ENCODE assay signal across 8 cellular contexts in genomic region chr5:66554211-66554610, GRCh38. TPM values are rescaled to one million over a fixed set of nuclear protein-coding genes. Genes with fewer than 3 reads are reported as not detected.
A peak's percentile ranks its signal among the peaks of the same experiment; 100 is the strongest.
DNase-seq lines count a peak whose midpoint lies in the region; ATAC-seq and TF ChIP-seq lines count a peak whose summit lies in the region.

No MANE protein-coding gene starts in this region.

- peak overlapping the region; percentile 48 for H3K4me2 ChIP-seq in OCI-LY3 (ENCODE audit: low read length)

- DNase-seq in activated CD4-positive, alpha-beta T cell treated with anti-CD3 and anti-CD28 coated beads for 48 hours: peak; percentile 60
- no peak for DNase-seq in activated CD4-positive, alpha-beta T cell treated with anti-CD3 and anti-CD28 coated beads, Interleukin-2, amount 50 U/mL, for 4 hours
- DNase-seq in germinal center (ENCODE audit: low spot score) (peak; percentile 78), chondrocyte (ENCODE audit: low spot score) (no peak), T-helper 9 cell (no peak), NCI-H1436 (lab: John Stamatoyannopoulos, UW) (no peak)

- peak; percentile 90 for ATAC-seq in HG02970 (IDR thresholded peaks at IDR 0.05; ENCODE audit: low FRiP score, unreplicated experiment)

- H3K27me3 ChIP-seq in OCI-LY3 (ENCODE audit: low read depth, low read length): peaks cover 39% of the 10 kb centered on the region

- no peaks in the 10 kb centered on the region for H3K79me2 ChIP-seq in OCI-LY3 (ENCODE audit: low read length)

- H3K27me3 Mint-ChIP-seq in chondrocyte (ENCODE audit: low read depth): peaks cover 2% of the 10 kb centered on the region

- H2AFZ ChIP-seq in OCI-LY3 (ENCODE audit: low read depth, low read length): no peak overlapping the region

- no peak overlapping the region for H3K27ac ChIP-seq in OCI-LY3 (ENCODE audit: low read length)

- no peaks in the 10 kb centered on the region for H3K9me3 ChIP-seq in OCI-LY3 (ENCODE audit: insufficient read depth, low read length)

- H3K27ac Mint-ChIP-seq in chondrocyte (ENCODE audit: unreplicated experiment): no peak overlapping the region

- H3K9ac ChIP-seq in OCI-LY3 (ENCODE audit: low read length): no peak overlapping the region

- H3K9me3 Mint-ChIP-seq in chondrocyte (ENCODE audit: low read depth): peaks cover 7% of the 10 kb centered on the region

- H3K4me3 ChIP-seq in OCI-LY3 (ENCODE audit: low read length): no peak overlapping the region

- H3K36me3 ChIP-seq in OCI-LY3 (replicated peaks; ENCODE audit: low read depth, low read length): no peaks in the 10 kb centered on the region

- H3K4me1 ChIP-seq in OCI-LY3 (ENCODE audit: low read length): peaks cover 18% of the 10 kb centered on the region

- H4K20me1 ChIP-seq in OCI-LY3 (ENCODE audit: insufficient read depth, low read length): 0 out of 2 replicates have a peak, but pooled peaks cover 5% of the 10 kb centered on the region

- TF ChIP-seq CTCF in OCI-LY3 (IDR thresholded peaks at IDR 0.05; ENCODE audit: low read depth, low read length) (no peak), chondrocyte (IDR thresholded peaks at IDR 0.05) (no peak)

- no peaks in the 10 kb centered on the region for H3K4me1 Mint-ChIP-seq in chondrocyte (ENCODE audit: low read depth)

- H3K4me3 Mint-ChIP-seq in chondrocyte (ENCODE audit: unreplicated experiment): no peak overlapping the region

- no peaks in the 10 kb centered on the region for H3K36me3 Mint-ChIP-seq in chondrocyte (ENCODE audit: low read depth)

RNA-seq across cellular contexts. Expression of gene MAST4, which starts 42.0 kb away (rescaled TPM):
- total RNA-seq in chondrocyte: 11.1 to 22.1 TPM (median 11.3 TPM) in 3 replicates

Comparison
In these comparisons a context has a peak if more than half of its experiments do, and no peak if none do; other contexts are left out.
1. DNase-seq: peak in activated CD4-positive, alpha-beta T cell treated with anti-CD3 and anti-CD28 coated beads for 48 hours (single experiment) and germinal center (single experiment); none in activated CD4-positive, alpha-beta T cell treated with anti-CD3 and anti-CD28 coated beads, Interleukin-2, amount 50 U/mL, for 4 hours (0 of 2), chondrocyte (single experiment), T-helper 9 cell (single experiment) and NCI-H1436 (single experiment).